ENCODE assay signal across 7 cellular contexts in the genomic region with DNA sequence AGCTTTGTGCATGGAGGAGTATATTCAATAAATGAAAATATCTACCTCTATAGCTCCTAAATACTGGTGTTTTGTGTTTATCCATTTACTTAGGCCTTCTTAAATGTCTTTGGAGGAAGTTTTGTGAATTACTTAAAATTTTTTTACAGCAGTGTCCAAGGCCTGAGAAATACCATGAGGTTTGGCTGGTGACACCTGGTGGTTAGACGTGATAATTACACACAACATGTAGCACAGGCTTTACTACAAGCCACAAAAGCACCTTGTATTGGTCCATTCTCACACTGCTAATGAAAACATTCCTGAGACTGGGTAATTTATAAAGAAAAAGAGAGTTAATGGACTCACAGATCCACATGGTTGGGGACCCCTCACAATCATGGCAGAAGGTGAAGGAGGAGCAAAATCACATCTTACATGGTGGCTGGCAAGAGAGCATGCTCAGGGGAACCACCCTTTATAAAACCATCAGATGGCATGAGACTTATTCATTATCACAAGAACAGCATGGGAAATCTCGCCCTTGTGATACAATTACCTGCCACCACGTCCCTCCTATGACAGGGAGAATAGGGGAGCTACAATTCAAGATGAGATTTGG. TPM values are rescaled to one million over a fixed set of nuclear protein-coding genes. Genes with fewer than 3 reads are reported as not detected.
A peak's percentile ranks its signal among the peaks of the same experiment; 100 is the strongest.
DNase-seq lines count a peak whose midpoint lies in the region; ATAC-seq, FAIRE-seq and TF ChIP-seq lines count a peak whose summit lies in the region.

No MANE protein-coding gene starts in this region.

- no peak for TF ChIP-seq POLR2A in gastrocnemius medialis (IDR thresholded peaks at IDR 0.05)

- no peak overlapping the region for H3K27ac ChIP-seq in OCI-LY1 (ENCODE audit: low read depth, low read length, poor library complexity, severe bottlenecking)
- H3K27ac ChIP-seq in left ventricle myocardium inferior (replicated peaks): no peak overlapping the region
- peak overlapping the region in 1 of 4 donors; percentile 31 for H3K27ac ChIP-seq in gastrocnemius medialis

- H3K9me3 ChIP-seq in OCI-LY1 (ENCODE audit: low read length) (no peaks in the 10 kb centered on the region), adipocyte (ENCODE audit: control insufficient read depth, low read length) (no peaks in the 10 kb centered on the region), left ventricle myocardium inferior (replicated peaks) (no peaks in the 10 kb centered on the region), gastrocnemius medialis (no peaks in the 10 kb centered on the region)

- in situ Hi-C loops in gastrocnemius medialis (cut with MboI; ENCODE audit: low sequenced_read_pairs in 4 of 4): loop anchor here (10.0 to 25.0 kb wide), 6 partner anchors 61 to 291 kb away; no protein-coding TSS in a partner anchor

- no peak overlapping the region for H3K4me3 ChIP-seq in OCI-LY1 (ENCODE audit: low read depth, low read length, poor library complexity, severe bottlenecking)
- H3K4me3 ChIP-seq in adipocyte (ENCODE audit: low read length): no peak overlapping the region
- no peak overlapping the region for H3K4me3 ChIP-seq in left ventricle myocardium inferior
- no peak overlapping the region for H3K4me3 ChIP-seq in gastrocnemius medialis

- no peaks in the 10 kb centered on the region for H3K4me1 ChIP-seq in OCI-LY1 (ENCODE audit: insufficient read depth, low read length, severe bottlenecking)
- H3K4me1 ChIP-seq in adipocyte (ENCODE audit: control insufficient read depth, insufficient read depth, low read length): no peaks in the 10 kb centered on the region
- peaks cover 11% of the 10 kb centered on the region for H3K4me1 ChIP-seq in left ventricle myocardium inferior
- H3K4me1 ChIP-seq in gastrocnemius medialis: peaks cover 10 to 22% of the 10 kb centered on the region in 2 donors

- H3K79me2 ChIP-seq in OCI-LY1 (ENCODE audit: insufficient read depth, low read length): no peaks in the 10 kb centered on the region

- no peaks in the 10 kb centered on the region for H3F3A ChIP-seq in OCI-LY1 (ENCODE audit: insufficient read depth, low read length)

- TF ChIP-seq CTCF in OCI-LY1 (IDR thresholded peaks at IDR 0.05; ENCODE audit: low read length) (peak; percentile 96), left ventricle myocardium inferior (IDR thresholded peaks at IDR 0.05; ENCODE audit: borderline replicate concordance) (peak; percentile 82), gastrocnemius medialis (IDR thresholded peaks at IDR 0.05 in 4 of 5, conservative IDR thresholded peaks at IDR 0.05 in 1 of 5) (peak; percentile 69 to 82 (median 75))

- no peaks in the 10 kb centered on the region for H3K9me2 ChIP-seq in OCI-LY1 (ENCODE audit: low read depth, low read length)

- no peak overlapping the region for H3K9ac ChIP-seq in OCI-LY1 (ENCODE audit: low read length)
- H3K9ac ChIP-seq in adipocyte (ENCODE audit: low read length): no peak overlapping the region

- H3K27me3 ChIP-seq in OCI-LY1 (ENCODE audit: insufficient read depth, low read length) (no peaks in the 10 kb centered on the region), adipocyte (replicated peaks; ENCODE audit: control insufficient read depth, insufficient read depth, low read length) (peaks cover 9% of the 10 kb centered on the region), left ventricle myocardium inferior (ENCODE audit: low read depth) (no peaks in the 10 kb centered on the region), gastrocnemius medialis (no peaks in the 10 kb centered on the region)

- ATAC-seq in GM21367 (IDR thresholded peaks at IDR 0.05; ENCODE audit: unreplicated experiment): peak; percentile 91
- peak; percentile 83 for ATAC-seq in HG03565 (IDR thresholded peaks at IDR 0.05; ENCODE audit: unreplicated experiment)
- peak; percentile 90 to 92 for ATAC-seq in gastrocnemius medialis

- no peaks in the 10 kb centered on the region for H4K20me1 ChIP-seq in OCI-LY1 (ENCODE audit: insufficient read depth, low read length)

- no peaks in the 10 kb centered on the region for H3K36me3 ChIP-seq in OCI-LY1 (ENCODE audit: insufficient read depth, low read length)
- H3K36me3 ChIP-seq in adipocyte (ENCODE audit: control insufficient read depth, insufficient read depth, low read length, severe bottlenecking): no peaks in the 10 kb centered on the region
- H3K36me3 ChIP-seq in left ventricle myocardium inferior: no peaks in the 10 kb centered on the region
- H3K36me3 ChIP-seq in gastrocnemius medialis: no peaks in the 10 kb centered on the region

- peak; percentile 82 for FAIRE-seq in G401.6 (lab: Jason Lieb, UNC)

- intact Hi-C loops in left ventricle myocardium inferior (cut with micrococcal nuclease): loop anchor here (2.0 to 5.0 kb wide), 2 partner anchors 67 to 183 kb away; no protein-coding TSS in a partner anchor
- intact Hi-C loops in gastrocnemius medialis (cut with DNase I; ENCODE audit: low total_unique reads): loop anchor here (2.0 to 10.0 kb wide), 4 partner anchors 67 to 371 kb away; no protein-coding TSS in a partner anchor

- DNase-seq in adipocyte (ENCODE audit: low read depth) (peak; percentile 85), left ventricle myocardium inferior (no peak), gastrocnemius medialis (peak; percentile 23 to 26)

- H2AFZ ChIP-seq in OCI-LY1 (ENCODE audit: low read length): no peak overlapping the region

- H3K4me2 ChIP-seq in OCI-LY1 (ENCODE audit: low read length): no peak overlapping the region

RNA-seq across cellular contexts. Expression of a gene that starts 20.6 kb away (rescaled TPM):
- total RNA-seq in left ventricle myocardium inferior (not detected), gastrocnemius medialis (10 to 100 TPM in 1 of 4 donors, 1 to 10 TPM in 2, under 1 TPM in 1; 0.73 to 11.0 (median 5.7) TPM)

RNA-seq across cellular contexts. Expression of a gene that starts 59.4 kb away (rescaled TPM):
- total RNA-seq in left ventricle myocardium inferior: not detected
- total RNA-seq in gastrocnemius medialis: not detected
